Comparison of ENCODE assay signal across 16 cellular contexts in genomic region chr10:77308084-77308732, GRCh38.
"Had no signal": no experiment of that assay in that cellular context is flagged by ENCODE, and none has a peak within 500 bp of the region (broad histone marks: within the 10 kb centered on the region; RNA-seq: fewer than 3 reads in every experiment).

No MANE protein-coding gene starts in this region.

- H3K9me3 ChIP-seq: breast epithelium, left ventricle myocardium inferior, tibial artery had no signal

- DNase-seq: activated CD4-positive, alpha-beta memory T cell treated with anti-CD3 and anti-CD28 coated beads, Interleukin-2, amount 10 ng/mL, durations not matched to agents 7 days and 5 days; activated CD4-positive, alpha-beta T cell treated with anti-CD3 and anti-CD28 coated beads for 36 hours; activated naive CD8-positive, alpha-beta T cell treated with anti-CD3 and anti-CD28 coated beads, Interleukin-2, amount 10 ng/mL, durations not matched to agents 7 days and 5 days; activated T-cell treated with anti-CD3 and anti-CD28 coated beads, Interleukin-2, amount 50 U/mL, for 48 hours; aorta; dorsolateral prefrontal cortex; head of caudate nucleus; left ventricle myocardium inferior; nephron progenitor cell; stimulated activated CD4-positive, alpha-beta T cell treated with anti-CD3 and anti-CD28 coated beads, Interleukin-4, amount 100 ng/mL, for 4 hours; tibial artery had no signal

- H3K27ac Mint-ChIP-seq: activated CD4-positive, alpha-beta memory T cell treated with anti-CD3 and anti-CD28 coated beads, Interleukin-2, amount 10 ng/mL, durations not matched to agents 7 days and 5 days; activated CD4-positive, alpha-beta T cell treated with anti-CD3 and anti-CD28 coated beads for 36 hours; activated naive CD8-positive, alpha-beta T cell treated with anti-CD3 and anti-CD28 coated beads, Interleukin-2, amount 10 ng/mL, durations not matched to agents 7 days and 5 days; memory B cell; nephron progenitor cell; T-helper 2 cell treated with Interferon-gamma antibody and Interleukin-4, amounts not matched to agents 5 μg/mL and 100 μg/mL, for 36 hours had no signal

- H3K27me3 Mint-ChIP-seq: activated CD4-positive, alpha-beta memory T cell treated with anti-CD3 and anti-CD28 coated beads, Interleukin-2, amount 10 ng/mL, durations not matched to agents 7 days and 5 days; activated naive CD8-positive, alpha-beta T cell treated with anti-CD3 and anti-CD28 coated beads, Interleukin-2, amount 10 ng/mL, durations not matched to agents 7 days and 5 days had no signal

- H3K36me3 ChIP-seq: breast epithelium, left ventricle myocardium inferior, tibial artery had no signal

- H3K4me3 Mint-ChIP-seq: activated CD4-positive, alpha-beta memory T cell treated with anti-CD3 and anti-CD28 coated beads, Interleukin-2, amount 10 ng/mL, durations not matched to agents 7 days and 5 days; activated CD4-positive, alpha-beta T cell treated with anti-CD3 and anti-CD28 coated beads for 36 hours; activated naive CD8-positive, alpha-beta T cell treated with anti-CD3 and anti-CD28 coated beads, Interleukin-2, amount 10 ng/mL, durations not matched to agents 7 days and 5 days; memory B cell; nephron progenitor cell; T-helper 2 cell treated with Interferon-gamma antibody and Interleukin-4, amounts not matched to agents 5 μg/mL and 100 μg/mL, for 36 hours had no signal

- H3K36me3 Mint-ChIP-seq: memory B cell had no signal

- H3K27me3 ChIP-seq: breast epithelium, dorsolateral prefrontal cortex, tibial artery had no signal

- H3K4me1 ChIP-seq: breast epithelium, left ventricle myocardium inferior had no signal

- H3K4me3 ChIP-seq: breast epithelium, dorsolateral prefrontal cortex, left ventricle myocardium inferior, skin epidermis, tibial artery had no signal

- ATAC-seq: activated CD4-positive, alpha-beta T cell treated with anti-CD3 and anti-CD28 coated beads for 36 hours; esophagus mucosa had no signal

- H3K27ac ChIP-seq: breast epithelium, left ventricle myocardium inferior, skin epidermis, tibial artery had no signal

- H3K4me1 Mint-ChIP-seq: activated CD4-positive, alpha-beta memory T cell treated with anti-CD3 and anti-CD28 coated beads, Interleukin-2, amount 10 ng/mL, durations not matched to agents 7 days and 5 days; activated CD4-positive, alpha-beta T cell treated with anti-CD3 and anti-CD28 coated beads for 36 hours; activated naive CD8-positive, alpha-beta T cell treated with anti-CD3 and anti-CD28 coated beads, Interleukin-2, amount 10 ng/mL, durations not matched to agents 7 days and 5 days; memory B cell had no signal

- H3K9me3 Mint-ChIP-seq: memory B cell, nephron progenitor cell had no signal
